Comparison of ENCODE assay signal across 13 cellular contexts in genomic region chr13:97109256-97109655, GRCh38.
DNase-seq lines count a peak whose midpoint lies in the region; ATAC-seq and TF ChIP-seq lines count a peak whose summit lies in the region.
"Had no signal": no experiment of that assay in that cellular context is flagged by ENCODE, and none has a peak within 500 bp of the region (broad histone marks: within the 10 kb centered on the region; RNA-seq: fewer than 3 reads in every experiment).

No MANE protein-coding gene starts in this region.

- H3K27ac ChIP-seq in GM23338 (ENCODE audit: low read depth) (no peak overlapping the region), adrenal gland (peak overlapping the region in 4 of 5 donors; percentile 10 to 61 (median 30)), layer of hippocampus (ENCODE audit: low read depth, low read length) (peak overlapping the region; percentile 48), suprapubic skin (no peak overlapping the region), left lung (peak overlapping the region in 1 of 2 donors; percentile 27), colonic mucosa (no peak overlapping the region)
- H3K27ac ChIP-seq: pancreas had no signal

- no peak for TF ChIP-seq EP300 in suprapubic skin (IDR thresholded peaks at IDR 0.05)

- 0 out of 3 replicates have a peak, but pooled peaks cover 1% of the 10 kb centered on the region for H3K9me3 Mint-ChIP-seq in GM23338
- H3K9me3 Mint-ChIP-seq: activated CD4-positive, alpha-beta T cell treated with anti-CD3 and anti-CD28 coated beads, Interleukin-2, amount 10 ng/mL, durations not matched to agents 7 days and 5 days; central memory CD8-positive, alpha-beta T cell; stimulated activated naive CD8-positive, alpha-beta T cell treated with anti-CD3 and anti-CD28 coated beads, Interleukin-15, amount 100 ng/mL, for 72 hours had no signal

- H3K27ac Mint-ChIP-seq in GM23338: no peak overlapping the region
- H3K27ac Mint-ChIP-seq: activated CD4-positive, alpha-beta T cell treated with anti-CD3 and anti-CD28 coated beads, Interleukin-2, amount 10 ng/mL, durations not matched to agents 7 days and 5 days; activated naive CD8-positive, alpha-beta T cell; stimulated activated naive CD8-positive, alpha-beta T cell treated with anti-CD3 and anti-CD28 coated beads, Interleukin-15, amount 100 ng/mL, for 72 hours had no signal

- ATAC-seq in GM23338: no peak
- ATAC-seq in left lung: no peak

- no peaks in the 10 kb centered on the region for H3F3A ChIP-seq in GM23338 (replicated peaks; ENCODE audit: low read depth)

- H3K4me1 ChIP-seq in GM23338 (ENCODE audit: insufficient read depth) (peaks cover 10% of the 10 kb centered on the region; the same call in 1 of the 2 replicates), adrenal gland (replicated peaks in 1 of 2) (peaks cover 9 to 31% of the 10 kb centered on the region in 2 donors), suprapubic skin (peaks cover 25% of the 10 kb centered on the region), left lung (peaks cover 0 to 29% of the 10 kb centered on the region in 2 donors), colonic mucosa (no peaks in the 10 kb centered on the region)
- H3K4me1 ChIP-seq: pancreas had no signal

- 0 out of 2 replicates have a peak, but pooled peaks cover 3% of the 10 kb centered on the region for H3K9me2 ChIP-seq in GM23338 (ENCODE audit: insufficient read depth)

- no peaks in the 10 kb centered on the region; the same call in 2 of the 3 replicates for H3K36me3 Mint-ChIP-seq in GM23338 (ENCODE audit: low read depth)
- H3K36me3 Mint-ChIP-seq: activated naive CD8-positive, alpha-beta T cell; CD4-positive, alpha-beta memory T cell had no signal

- WGBS in adrenal gland, 4 donors: 57 to 64% (median 60%) methylated on average over 7 of the region's 7 CpGs
- 56% methylated on average over 7 of the region's 7 CpGs for WGBS in suprapubic skin

- TF ChIP-seq POLR2A in adrenal gland (IDR thresholded peaks at IDR 0.05): no peak
- no peak for TF ChIP-seq POLR2A in suprapubic skin (IDR thresholded peaks at IDR 0.05)
- TF ChIP-seq POLR2A in erythroblast (IDR thresholded peaks at IDR 0.05; ENCODE audit: low read length): no peak

- H3K36me3 ChIP-seq in GM23338 (ENCODE audit: insufficient read depth) (no peaks in the 10 kb centered on the region), adrenal gland (replicated peaks in 1 of 2) (no peaks in the 10 kb centered on the region), suprapubic skin (no peaks in the 10 kb centered on the region), left lung (no peaks in the 10 kb centered on the region), colonic mucosa (no peaks in the 10 kb centered on the region)
- H3K36me3 ChIP-seq: pancreas had no signal

- peaks cover 7% of the 10 kb centered on the region for H3K27me3 Mint-ChIP-seq in GM23338 (ENCODE audit: insufficient read depth, low read depth, poor library complexity)

- H3K27me3 ChIP-seq in GM23338 (ENCODE audit: insufficient read depth) (0 out of 2 replicates have a peak, but pooled peaks cover 7% of the 10 kb centered on the region), adrenal gland (no peaks in the 10 kb centered on the region), layer of hippocampus (ENCODE audit: control insufficient read depth, insufficient read depth, low read length) (no peaks in the 10 kb centered on the region), suprapubic skin (no peaks in the 10 kb centered on the region), left lung (no peaks in the 10 kb centered on the region), colonic mucosa (no peaks in the 10 kb centered on the region)
- H3K27me3 ChIP-seq: pancreas had no signal

- H3K4me2 ChIP-seq in GM23338: peak overlapping the region; percentile 74; the same call in 1 of the 2 replicates

- intact Hi-C loops in adrenal gland (cut with DNase I) (no loop called here), left lung (cut with DNase I) (loop anchor here in 1 of 2 donors (5.0 kb wide), 1 partner anchor 253 kb away; no protein-coding TSS in a partner anchor), colonic mucosa (cut with DNase I) (no loop called here)

- no peak for DNase-seq in GM23338 (ENCODE audit: low spot score)
- DNase-seq in adrenal gland: no peak
- DNase-seq in suprapubic skin (ENCODE audit: low spot score in 2 of 2): no peak
- no peak for DNase-seq in left lung
- DNase-seq in erythroblast (lab: John Stamatoyannopoulos, UW): no peak
- no peak for DNase-seq in colonic mucosa

- H3K79me2 ChIP-seq in GM23338 (replicated peaks; ENCODE audit: insufficient read depth): no peaks in the 10 kb centered on the region

- H3K9me3 ChIP-seq in adrenal gland (replicated peaks in 1 of 3) (no peaks in the 10 kb centered on the region), suprapubic skin (no peaks in the 10 kb centered on the region), left lung (no peaks in the 10 kb centered on the region), colonic mucosa (no peaks in the 10 kb centered on the region)
- H3K9me3 ChIP-seq: pancreas had no signal

- H3K4me3 ChIP-seq in GM23338 (peak overlapping the region; percentile 39; the same call in 1 of the 2 replicates), adrenal gland (peak overlapping the region in 1 of 4 donors; percentile 16), suprapubic skin (peak overlapping the region; percentile 24), left lung (no peak overlapping the region), colonic mucosa (no peak overlapping the region)

- no peak overlapping the region for H3K4me3 Mint-ChIP-seq in GM23338
- H3K4me3 Mint-ChIP-seq: activated CD4-positive, alpha-beta T cell treated with anti-CD3 and anti-CD28 coated beads, Interleukin-2, amount 10 ng/mL, durations not matched to agents 7 days and 5 days; activated naive CD8-positive, alpha-beta T cell had no signal

- TF ChIP-seq CTCF in GM23338 (conservative IDR thresholded peaks at IDR 0.05; ENCODE audit: low read depth in 2 of 2) (no peak), adrenal gland (IDR thresholded peaks at IDR 0.05) (no peak), suprapubic skin (IDR thresholded peaks at IDR 0.05) (no peak), left lung (IDR thresholded peaks at IDR 0.05) (no peak), colonic mucosa (IDR thresholded peaks at IDR 0.05) (no peak)

- H3K9ac ChIP-seq in colonic mucosa (ENCODE audit: low read depth in 2 of 2, low read length in 2 of 2): no peak overlapping the region

- H4K20me1 ChIP-seq in GM23338 (replicated peaks; ENCODE audit: insufficient read depth): no peaks in the 10 kb centered on the region

- peaks cover 16% of the 10 kb centered on the region for H3K4me1 Mint-ChIP-seq in GM23338

- peak overlapping the region; percentile 90; the same call in 1 of the 2 replicates for H2AFZ ChIP-seq in GM23338

TF ChIP-seq in GM23338, 12 proteins besides CTCF, POLR2A, EP300 and RAD21 (continues in another document):
- TF ChIP-seq ETS1 (IDR thresholded peaks at IDR 0.05) (no peak), POLR2AphosphoS5 (IDR thresholded peaks at IDR 0.05; ENCODE audit: low read depth) (no peak)

Comparison
In these comparisons a context has a peak if more than half of its experiments do, and no peak if none do; other contexts are left out.
1. H3K27ac ChIP-seq: peak in adrenal gland (4 of 5) and layer of hippocampus (single experiment); none in GM23338 (single experiment), suprapubic skin (single experiment) and colonic mucosa (single experiment).
2. H3K4me3 ChIP-seq: peak in GM23338 (single experiment) and suprapubic skin (single experiment); none in left lung (0 of 2) and colonic mucosa (single experiment).